2 cellular contexts compared by ENCODE assay signal in the genomic region with DNA sequence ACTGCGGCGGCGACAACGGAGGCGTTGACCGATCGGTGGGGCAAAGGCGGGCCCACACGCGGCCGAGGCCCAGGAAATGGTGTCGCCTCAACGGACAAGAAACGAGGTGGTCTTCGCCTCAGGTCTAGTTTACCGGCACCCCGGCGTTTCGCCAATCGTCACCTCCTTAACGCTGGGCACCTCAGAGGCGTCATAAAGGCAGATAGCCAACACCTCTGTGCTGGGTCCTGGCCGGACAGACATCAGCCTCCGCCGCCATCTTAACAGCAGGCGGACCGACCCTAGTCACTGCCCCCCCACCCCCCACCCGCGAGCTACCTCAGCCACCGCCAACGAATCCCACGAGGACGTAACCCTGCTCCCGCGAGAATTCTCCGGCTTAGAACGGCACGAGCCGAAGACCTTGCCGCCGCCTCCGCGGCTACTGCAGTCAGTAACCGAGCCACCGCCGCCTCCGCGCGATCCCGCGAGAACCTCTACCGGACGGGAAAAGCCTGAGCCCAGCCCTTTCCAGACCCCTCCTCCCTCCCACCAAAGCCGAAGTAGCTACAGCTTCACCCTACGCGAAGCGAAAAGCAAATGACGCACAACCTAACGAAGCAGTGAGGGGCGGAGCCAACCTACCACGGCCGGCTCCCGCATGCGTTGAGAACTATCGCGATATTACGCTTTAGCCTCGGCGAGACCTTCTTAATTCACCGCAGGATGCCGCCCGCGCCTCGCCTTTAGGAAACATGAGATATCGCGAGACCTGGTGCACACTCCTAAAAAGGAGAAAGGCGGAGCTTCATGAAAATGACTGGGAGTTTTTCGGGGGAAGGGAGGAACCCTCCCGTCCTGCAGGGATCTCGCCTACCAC.
TF ChIP-seq lines count a peak whose summit lies in the region.

No MANE protein-coding gene starts in this region.

TF ChIP-seq in HCT116, 20 proteins besides CTCF, POLR2A, EP300 and RAD21 (continued from another document):
- TF ChIP-seq, protein P1, sequence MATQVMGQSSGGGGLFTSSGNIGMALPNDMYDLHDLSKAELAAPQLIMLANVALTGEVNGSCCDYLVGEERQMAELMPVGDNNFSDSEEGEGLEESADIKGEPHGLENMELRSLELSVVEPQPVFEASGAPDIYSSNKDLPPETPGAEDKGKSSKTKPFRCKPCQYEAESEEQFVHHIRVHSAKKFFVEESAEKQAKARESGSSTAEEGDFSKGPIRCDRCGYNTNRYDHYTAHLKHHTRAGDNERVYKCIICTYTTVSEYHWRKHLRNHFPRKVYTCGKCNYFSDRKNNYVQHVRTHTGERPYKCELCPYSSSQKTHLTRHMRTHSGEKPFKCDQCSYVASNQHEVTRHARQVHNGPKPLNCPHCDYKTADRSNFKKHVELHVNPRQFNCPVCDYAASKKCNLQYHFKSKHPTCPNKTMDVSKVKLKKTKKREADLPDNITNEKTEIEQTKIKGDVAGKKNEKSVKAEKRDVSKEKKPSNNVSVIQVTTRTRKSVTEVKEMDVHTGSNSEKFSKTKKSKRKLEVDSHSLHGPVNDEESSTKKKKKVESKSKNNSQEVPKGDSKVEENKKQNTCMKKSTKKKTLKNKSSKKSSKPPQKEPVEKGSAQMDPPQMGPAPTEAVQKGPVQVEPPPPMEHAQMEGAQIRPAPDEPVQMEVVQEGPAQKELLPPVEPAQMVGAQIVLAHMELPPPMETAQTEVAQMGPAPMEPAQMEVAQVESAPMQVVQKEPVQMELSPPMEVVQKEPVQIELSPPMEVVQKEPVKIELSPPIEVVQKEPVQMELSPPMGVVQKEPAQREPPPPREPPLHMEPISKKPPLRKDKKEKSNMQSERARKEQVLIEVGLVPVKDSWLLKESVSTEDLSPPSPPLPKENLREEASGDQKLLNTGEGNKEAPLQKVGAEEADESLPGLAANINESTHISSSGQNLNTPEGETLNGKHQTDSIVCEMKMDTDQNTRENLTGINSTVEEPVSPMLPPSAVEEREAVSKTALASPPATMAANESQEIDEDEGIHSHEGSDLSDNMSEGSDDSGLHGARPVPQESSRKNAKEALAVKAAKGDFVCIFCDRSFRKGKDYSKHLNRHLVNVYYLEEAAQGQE (IDR thresholded peaks at IDR 0.05; ENCODE audit: low read depth): no peak
- peak; percentile 76 for TF ChIP-seq YY1 (IDR thresholded peaks at IDR 0.05; ENCODE audit: extremely low read depth, insufficient replicate concordance, low read depth, low read length)

TF ChIP-seq in neural cell, 6 proteins besides CTCF, POLR2A, EP300 and RAD21 (continued from another document):
- TF ChIP-seq, protein P1 (IDR thresholded peaks at IDR 0.05; ENCODE audit: borderline replicate concordance): peak; percentile 32
- TF ChIP-seq SMC3 (conservative IDR thresholded peaks at IDR 0.05; ENCODE audit: poor library complexity) (no peak), POLR2AphosphoS5 (IDR thresholded peaks at IDR 0.05) (peak; percentile 59)
